ENCODE assay signal across 22 cellular contexts in genomic region chr6:44999066-44999465, GRCh38.
"Had no signal": no experiment of that assay in that cellular context is flagged by ENCODE, and none has a peak within 500 bp of the region (broad histone marks: within the 10 kb centered on the region; RNA-seq: fewer than 3 reads in every experiment).

No MANE protein-coding gene starts in this region.

- H3K4me3 ChIP-seq: colonic mucosa, heart left ventricle, testis, tibial nerve, upper lobe of right lung, vagina had no signal

- H3K27me3 ChIP-seq: colonic mucosa, heart left ventricle, neutrophil, testis, tibial nerve, upper lobe of right lung, vagina had no signal

- H3K9me3 ChIP-seq: colonic mucosa, heart left ventricle, neutrophil, testis, tibial nerve, upper lobe of right lung, vagina had no signal

- H3K4me1 Mint-ChIP-seq: stimulated activated naive B cell treated with anti-CD40 and anti-IgM and Interleukin-4, amounts not matched to agents 10 μg/mL and 1 μg/mL and 100 μg/mL, for 72 hours had no signal

- H3K4me3 Mint-ChIP-seq: endodermal cell; naive thymus-derived CD4-positive, alpha-beta T cell; stimulated activated naive B cell treated with anti-CD40 and anti-IgM and Interleukin-4, amounts not matched to agents 10 μg/mL and 1 μg/mL and 100 μg/mL, for 72 hours; stimulated activated naive CD8-positive, alpha-beta T cell treated with anti-CD3 and anti-CD28 coated beads, Interleukin-15, amount 100 ng/mL, for 72 hours had no signal

- FAIRE-seq: endothelial cell of umbilical vein had no signal

- H3K9me3 Mint-ChIP-seq: endodermal cell; naive thymus-derived CD4-positive, alpha-beta T cell; stimulated activated naive B cell treated with anti-CD40 and anti-IgM and Interleukin-4, amounts not matched to agents 10 μg/mL and 1 μg/mL and 100 μg/mL, for 72 hours; stimulated activated naive CD8-positive, alpha-beta T cell treated with anti-CD3 and anti-CD28 coated beads, Interleukin-15, amount 100 ng/mL, for 72 hours had no signal

- DNase-seq: colonic mucosa; effector CD4-positive, alpha-beta T cell; endodermal cell; heart left ventricle; hippocampal formation; kidney glomerular epithelial cell; mammary epithelial cell; naive thymus-derived CD4-positive, alpha-beta T cell; posterior cingulate gyrus; right cardiac atrium; small intestine; stimulated activated CD4-positive, alpha-beta T cell treated with anti-CD3 and anti-CD28 coated beads, Interleukin-12 subunit alpha, Interleukin-12 subunit beta, amount 100 ng/mL, for 4 hours; stimulated activated naive B cell treated with anti-CD40 and anti-IgM and Interleukin-4, amounts not matched to agents 10 μg/mL and 1 μg/mL and 100 μg/mL, for 72 hours; stimulated activated naive CD8-positive, alpha-beta T cell treated with anti-CD3 and anti-CD28 coated beads, Interleukin-15, amount 100 ng/mL, for 72 hours; testis; upper lobe of right lung had no signal

- H3K27ac Mint-ChIP-seq: endodermal cell; naive thymus-derived CD4-positive, alpha-beta T cell; stimulated activated naive B cell treated with anti-CD40 and anti-IgM and Interleukin-4, amounts not matched to agents 10 μg/mL and 1 μg/mL and 100 μg/mL, for 72 hours; stimulated activated naive CD8-positive, alpha-beta T cell treated with anti-CD3 and anti-CD28 coated beads, Interleukin-15, amount 100 ng/mL, for 72 hours had no signal

- H3K4me1 ChIP-seq: colonic mucosa, testis, tibial nerve, upper lobe of right lung, vagina had no signal

- ATAC-seq: esophagus mucosa; heart left ventricle; left lobe of liver; naive thymus-derived CD4-positive, alpha-beta T cell; right cardiac atrium; stimulated activated naive B cell treated with anti-CD40 and anti-IgM and Interleukin-4, amounts not matched to agents 10 μg/mL and 1 μg/mL and 100 μg/mL, for 72 hours; stimulated activated naive CD8-positive, alpha-beta T cell treated with anti-CD3 and anti-CD28 coated beads, Interleukin-15, amount 100 ng/mL, for 72 hours; upper lobe of right lung had no signal

- H3K27me3 Mint-ChIP-seq: naive thymus-derived CD4-positive, alpha-beta T cell; stimulated activated naive B cell treated with anti-CD40 and anti-IgM and Interleukin-4, amounts not matched to agents 10 μg/mL and 1 μg/mL and 100 μg/mL, for 72 hours; stimulated activated naive CD8-positive, alpha-beta T cell treated with anti-CD3 and anti-CD28 coated beads, Interleukin-15, amount 100 ng/mL, for 72 hours had no signal

- H3K36me3 ChIP-seq: colonic mucosa, heart left ventricle, neutrophil, tibial nerve, upper lobe of right lung, vagina had no signal

- H3K27ac ChIP-seq: colonic mucosa, heart left ventricle, neutrophil, testis, tibial nerve, upper lobe of right lung, vagina had no signal
